In genomic region chr22:50215297-50216049, GRCh38 we compare ENCODE assay signal across 18 cellular contexts. TPM values are rescaled to one million over a fixed set of nuclear protein-coding genes. Genes with fewer than 3 reads are reported as not detected.
DNase-seq lines count a peak whose midpoint lies in the region; ATAC-seq, FAIRE-seq and TF ChIP-seq lines count a peak whose summit lies in the region.
"Had no signal": no experiment of that assay in that cellular context is flagged by ENCODE, and none has a peak within 500 bp of the region (broad histone marks: within the 10 kb centered on the region; RNA-seq: fewer than 3 reads in every experiment).

No MANE protein-coding gene starts in this region.

- ATAC-seq in right cardiac atrium (no peak), left ventricle myocardium superior (no peak)
- no peak for ATAC-seq in stimulated activated naive B cell treated with anti-CD40 and anti-IgM and Interleukin-4, amounts not matched to agents 10 μg/mL and 1 μg/mL and 100 μg/mL, for 72 hours (replicated peaks)
- ATAC-seq: left colon had no signal

- H3K27me3 Mint-ChIP-seq in chondrocyte (ENCODE audit: low read depth), result no peaks in the 10 kb centered on the region
- H3K27me3 Mint-ChIP-seq in stimulated activated naive B cell treated with anti-CD40 and anti-IgM and Interleukin-4, amounts not matched to agents 10 μg/mL and 1 μg/mL and 100 μg/mL, for 72 hours, result no peaks in the 10 kb centered on the region

- H3K4me1 Mint-ChIP-seq in chondrocyte (ENCODE audit: low read depth), result peaks cover 7% of the 10 kb centered on the region
- peaks cover 14 to 44% of the 10 kb centered on the region in 2 donors for H3K4me1 Mint-ChIP-seq in stimulated activated naive B cell treated with anti-CD40 and anti-IgM and Interleukin-4, amounts not matched to agents 10 μg/mL and 1 μg/mL and 100 μg/mL, for 72 hours

- no peak overlapping the region for H3K27ac ChIP-seq in right cardiac atrium (ENCODE audit: low read length)
- H3K27ac ChIP-seq: colonic mucosa, ovary, SJCRH30 had no signal

- no peak for TF ChIP-seq POLR2A in H54 (IDR thresholded peaks at IDR 0.05; ENCODE audit: low read depth, low read length)

- no peak for TF ChIP-seq CTCF in chondrocyte (IDR thresholded peaks at IDR 0.05)

- 67% methylated on average over 17 of the region's 17 CpGs for WGBS in right cardiac atrium

- intact Hi-C loops in right cardiac atrium (cut with DNase I), result loop anchor here in 1 of 4 donors (10.0 kb wide), 1 partner anchor 281 kb away; no protein-coding TSS in a partner anchor
- intact Hi-C loops in left ventricle myocardium superior (cut with micrococcal nuclease), result loop anchor here (10.0 kb wide), 1 partner anchor 71 kb away; no protein-coding TSS in a partner anchor

- H3K9me3 ChIP-seq in right cardiac atrium (ENCODE audit: control insufficient read depth, low read length), result no peaks in the 10 kb centered on the region
- H3K9me3 ChIP-seq: colonic mucosa, ovary, SJCRH30 had no signal

- H3K4me3 ChIP-seq in right cardiac atrium (ENCODE audit: low read length), result no peak overlapping the region
- H3K4me3 ChIP-seq: colonic mucosa, ovary, SJCRH30 had no signal

- peaks cover 25% of the 10 kb centered on the region for H3K36me3 Mint-ChIP-seq in chondrocyte (ENCODE audit: low read depth)
- peaks cover 50 to 72% of the 10 kb centered on the region in 2 donors for H3K36me3 Mint-ChIP-seq in stimulated activated naive B cell treated with anti-CD40 and anti-IgM and Interleukin-4, amounts not matched to agents 10 μg/mL and 1 μg/mL and 100 μg/mL, for 72 hours

- H3K9me3 Mint-ChIP-seq in chondrocyte (ENCODE audit: low read depth), result no peaks in the 10 kb centered on the region
- no peaks in the 10 kb centered on the region for H3K9me3 Mint-ChIP-seq in stimulated activated naive B cell treated with anti-CD40 and anti-IgM and Interleukin-4, amounts not matched to agents 10 μg/mL and 1 μg/mL and 100 μg/mL, for 72 hours

- H3K27ac Mint-ChIP-seq in chondrocyte (ENCODE audit: unreplicated experiment), result peak overlapping the region; percentile 54
- peak overlapping the region; percentile 84 for H3K27ac Mint-ChIP-seq in stimulated activated naive B cell treated with anti-CD40 and anti-IgM and Interleukin-4, amounts not matched to agents 10 μg/mL and 1 μg/mL and 100 μg/mL, for 72 hours

- H3K27me3 ChIP-seq in right cardiac atrium (ENCODE audit: control insufficient read depth, insufficient read depth), result no peaks in the 10 kb centered on the region
- H3K27me3 ChIP-seq: colonic mucosa, ovary, SJCRH30 had no signal

- DNase-seq in right cardiac atrium, result peak; percentile 32 to 66 (median 55)
- DNase-seq in left ventricle myocardium superior, result no peak
- peak; percentile 94 for DNase-seq in chondrocyte (ENCODE audit: low spot score)
- DNase-seq in stimulated activated naive B cell treated with anti-CD40 and anti-IgM and Interleukin-4, amounts not matched to agents 10 μg/mL and 1 μg/mL and 100 μg/mL, for 72 hours, result no peak
- no peak for DNase-seq in H54 (ENCODE audit: insufficient read length, low spot score)
- no peak for DNase-seq in NCI-H526 (lab: John Stamatoyannopoulos, UW)
- DNase-seq: colonic mucosa; foreskin fibroblast; HCEC 1CT; left colon; NCI-H1105 treated with DMSO at 0.1 percent for 48 hours; NCI-H526 treated with DMSO at 0.1 percent for 48 hours; OCI-M1; SJCRH30; stimulated activated CD4-positive, alpha-beta T cell treated with anti-CD3 and anti-CD28 coated beads, Interleukin-1b, Interleukin-23, amount 100 ng/mL, for 48 hours had no signal

- H3K4me1 ChIP-seq in right cardiac atrium (ENCODE audit: control insufficient read depth, insufficient read depth, low read length), result no peaks in the 10 kb centered on the region
- H3K4me1 ChIP-seq: colonic mucosa, SJCRH30 had no signal

- H3K4me3 Mint-ChIP-seq in chondrocyte (ENCODE audit: unreplicated experiment), result no peak overlapping the region
- H3K4me3 Mint-ChIP-seq in stimulated activated naive B cell treated with anti-CD40 and anti-IgM and Interleukin-4, amounts not matched to agents 10 μg/mL and 1 μg/mL and 100 μg/mL, for 72 hours, result peak overlapping the region in 1 of 2 donors; percentile 3

- no peak for FAIRE-seq in H54 (lab: Jason Lieb, UNC)
- FAIRE-seq: endothelial cell of umbilical vein, GM19239 had no signal

RNA-seq across cellular contexts. Expression of gene SELENOO, which starts 14.7 kb away (rescaled TPM):
- total RNA-seq in right cardiac atrium, result 10 to 100 TPM; 14.6 to 16.3 (median 15.3) TPM
- 17.1 TPM for polyA plus RNA-seq in right cardiac atrium
- total RNA-seq in left ventricle myocardium superior, result 14.5 TPM
- 14.8 to 22.8 TPM (median 17.1 TPM) in 3 replicates for total RNA-seq in chondrocyte

RNA-seq across cellular contexts. Expression of gene TUBGCP6, which starts 29.4 kb away (rescaled TPM):
- total RNA-seq in right cardiac atrium (10 to 100 TPM; 20.6 to 22.8 (median 22.6) TPM), left ventricle myocardium superior (18.4 TPM), chondrocyte (31.2 to 46.3 TPM (median 32.2 TPM) in 3 replicates)
- polyA plus RNA-seq in right cardiac atrium, result 20.4 TPM

RNA-seq across cellular contexts. Expression of gene TRABD, which starts 29.8 kb away (rescaled TPM):
- total RNA-seq in right cardiac atrium (10 to 100 TPM; 16.7 to 23.2 (median 20.7) TPM), left ventricle myocardium superior (23.8 TPM), chondrocyte (18.5 to 20.5 TPM (median 20.2 TPM) in 3 replicates)
- 25.5 TPM for polyA plus RNA-seq in right cardiac atrium

RNA-seq across cellular contexts. Expression of gene HDAC10, which starts 35.6 kb away (rescaled TPM):
- total RNA-seq in right cardiac atrium (10 to 100 TPM in 2 of 4 donors, 1 to 10 TPM in 2; 8.7 to 13.5 (median 11.6) TPM), left ventricle myocardium superior (12.7 TPM), chondrocyte (29.1 to 36.8 TPM (median 35.3 TPM) in 3 replicates)
- 11.6 TPM for polyA plus RNA-seq in right cardiac atrium

RNA-seq across cellular contexts. Expression of gene PANX2, which starts 44.9 kb away (rescaled TPM):
- total RNA-seq in right cardiac atrium, result 1 to 10 TPM in 2 of 4 donors, under 1 TPM in 2; 0.43 to 2.1 (median 1.3) TPM
- polyA plus RNA-seq in right cardiac atrium, result 0.68 TPM
- 0.40 TPM for total RNA-seq in left ventricle myocardium superior
- 3.0 to 6.1 TPM (median 3.3 TPM) in 3 replicates for total RNA-seq in chondrocyte
- total RNA-seq: colonic mucosa, SJCRH30 had no signal

Comparison
In these comparisons a context has a peak if more than half of its experiments do, and no peak if none do; other contexts are left out.
1. DNase-seq: peak in right cardiac atrium (3 of 3) and chondrocyte (single experiment); none in left ventricle myocardium superior (single experiment), stimulated activated naive B cell treated with anti-CD40 and anti-IgM and Interleukin-4, amounts not matched to agents 10 μg/mL and 1 μg/mL and 100 μg/mL, for 72 hours (single experiment), H54 (single experiment) and NCI-H526 (0 of 2).